ENCODE assay signal across 12 cellular contexts in genomic region chr7:115005942-115006341, GRCh38.
DNase-seq lines count a peak whose midpoint lies in the region; ATAC-seq, FAIRE-seq and TF ChIP-seq lines count a peak whose summit lies in the region.
"Had no signal": no experiment of that assay in that cellular context is flagged by ENCODE, and none has a peak within 500 bp of the region (broad histone marks: within the 10 kb centered on the region; RNA-seq: fewer than 3 reads in every experiment).

No MANE protein-coding gene starts in this region.

- WGBS in testis, 2 donors: 90 to 92% methylated on average over 5 of the region's 5 CpGs

- FAIRE-seq in GM12891 (lab: Jason Lieb, UNC): no peak
- FAIRE-seq: GM19239, K562 had no signal

- H3K27ac Mint-ChIP-seq in neural progenitor cell: no peak overlapping the region

- peaks cover 13% of the 10 kb centered on the region; the same call in 1 of the 2 replicates for H3K36me3 ChIP-seq in DND-41 (ENCODE audit: insufficient read depth, low read length)
- no peaks in the 10 kb centered on the region for H3K36me3 ChIP-seq in effector memory CD4-positive, alpha-beta T cell (ENCODE audit: control insufficient read depth, insufficient read depth, low read length)
- H3K36me3 ChIP-seq in neural progenitor cell: no peaks in the 10 kb centered on the region
- H3K36me3 ChIP-seq in testis (ENCODE audit: low read depth, missing control alignments): no peaks in the 10 kb centered on the region

- H3K4me3 ChIP-seq in DND-41 (ENCODE audit: low read depth in 1 of 2, low read length in 2 of 2) (no peak overlapping the region), neural progenitor cell (no peak overlapping the region), testis (no peak overlapping the region)
- peak overlapping the region; percentile 0 for H3K4me3 ChIP-seq in effector memory CD4-positive, alpha-beta T cell (ENCODE audit: insufficient read depth, low read depth, low read length, poor library complexity, severe bottlenecking)
- H3K4me3 ChIP-seq: K562 had no signal

- H3K9me3 ChIP-seq in DND-41 (ENCODE audit: insufficient read depth, low read length, severe bottlenecking) (no peaks in the 10 kb centered on the region), neural progenitor cell (ENCODE audit: low read depth) (no peaks in the 10 kb centered on the region), testis (no peaks in the 10 kb centered on the region)
- no peaks in the 10 kb centered on the region for H3K9me3 ChIP-seq in effector memory CD4-positive, alpha-beta T cell (ENCODE audit: control insufficient read depth, low read length)

- intact Hi-C loops in testis (cut with DNase I; ENCODE audit: low total_unique reads): no loop called here

- DNase-seq in DND-41 (no peak), LoVo (ENCODE audit: low spot score) (peak; percentile 22), neural progenitor cell (ENCODE audit: low spot score) (peak; percentile 46), GM12891 (ENCODE audit: insufficient read length, low spot score) (no peak), NCI-H2227 treated with DMSO at 0.1 percent for 48 hours (lab: John Stamatoyannopoulos, UW) (no peak), testis (no peak)
- DNase-seq in effector memory CD4-positive, alpha-beta T cell: no peak
- DNase-seq: activated CD8-positive, alpha-beta memory T cell treated with anti-CD3 and anti-CD28 coated beads, Interleukin-2, amount 50 U/mL, for 48 hours; NCI-H2029 treated with DMSO at 0.1 percent for 48 hours; stimulated activated CD4-positive, alpha-beta T cell treated with anti-CD3 and anti-CD28 coated beads, Interleukin-4, amount 100 ng/mL, for 4 hours had no signal

- H3K4me1 ChIP-seq in DND-41 (ENCODE audit: insufficient read depth, low read length): peaks cover 64% of the 10 kb centered on the region
- peaks cover 54% of the 10 kb centered on the region for H3K4me1 ChIP-seq in effector memory CD4-positive, alpha-beta T cell (ENCODE audit: control insufficient read depth, insufficient read depth, low read length, poor library complexity, severe bottlenecking)
- H3K4me1 ChIP-seq in neural progenitor cell: peaks cover 28% of the 10 kb centered on the region
- H3K4me1 ChIP-seq in testis: peaks cover 12% of the 10 kb centered on the region

- TF ChIP-seq POLR2A in GM12891 (IDR thresholded peaks at IDR 0.05; ENCODE audit: low read depth, low read length) (no peak), testis (IDR thresholded peaks at IDR 0.05) (no peak)

- no peaks in the 10 kb centered on the region for H3F3A ChIP-seq in neural progenitor cell (ENCODE audit: low read depth)

- no peak for ATAC-seq in DND-41 (ENCODE audit: insufficient read depth, low read depth)
- ATAC-seq: K562 had no signal

- H3K4me2 ChIP-seq in DND-41 (ENCODE audit: insufficient read depth, low read length): 0 out of 2 replicates have a peak overlapping the region, but pooled peaks have one; percentile 15
- H3K4me2 ChIP-seq in neural progenitor cell: no peak overlapping the region

- no peaks in the 10 kb centered on the region for H3K27me3 Mint-ChIP-seq in neural progenitor cell (ENCODE audit: insufficient read depth, low read depth)

- no peaks in the 10 kb centered on the region for H3K27me3 ChIP-seq in DND-41 (ENCODE audit: insufficient read depth, low read length, poor library complexity)
- H3K27me3 ChIP-seq in effector memory CD4-positive, alpha-beta T cell (replicated peaks; ENCODE audit: control insufficient read depth, insufficient read depth, low read length, poor library complexity, severe bottlenecking): no peaks in the 10 kb centered on the region
- peaks cover 12% of the 10 kb centered on the region for H3K27me3 ChIP-seq in neural progenitor cell
- H3K27me3 ChIP-seq in testis: no peaks in the 10 kb centered on the region

- H4K20me1 ChIP-seq in DND-41 (ENCODE audit: insufficient read depth, low read length): no peaks in the 10 kb centered on the region
- no peaks in the 10 kb centered on the region for H4K20me1 ChIP-seq in neural progenitor cell (ENCODE audit: low read depth)

- H3K9ac ChIP-seq in DND-41 (ENCODE audit: low read depth, low read length) (no peak overlapping the region), neural progenitor cell (no peak overlapping the region)

- H3K36me3 Mint-ChIP-seq in neural progenitor cell: no peaks in the 10 kb centered on the region

- H3K4me3 Mint-ChIP-seq in neural progenitor cell: no peak overlapping the region

- H2AFZ ChIP-seq in DND-41 (ENCODE audit: low read depth, low read length) (no peak overlapping the region), neural progenitor cell (replicated peaks) (no peak overlapping the region)

- no peak for TF ChIP-seq CTCF in DND-41 (IDR thresholded peaks at IDR 0.05; ENCODE audit: borderline replicate concordance, extremely low read depth, low read length, poor library complexity, severe bottlenecking)
- TF ChIP-seq CTCF in neural progenitor cell (IDR thresholded peaks at IDR 0.05): no peak
- TF ChIP-seq CTCF in testis (IDR thresholded peaks at IDR 0.05): no peak

- H3K79me2 ChIP-seq in DND-41 (ENCODE audit: insufficient read depth, low read length): peaks cover 17% of the 10 kb centered on the region
- H3K79me2 ChIP-seq in neural progenitor cell (ENCODE audit: low read depth): no peaks in the 10 kb centered on the region

- no peaks in the 10 kb centered on the region for H3K9me3 Mint-ChIP-seq in neural progenitor cell

- peaks cover 49% of the 10 kb centered on the region for H3K4me1 Mint-ChIP-seq in neural progenitor cell

- H3K27ac ChIP-seq in DND-41 (ENCODE audit: low read length) (peak overlapping the region; percentile 53), neural progenitor cell (no peak overlapping the region), testis (no peak overlapping the region)
- peak overlapping the region; percentile 47 for H3K27ac ChIP-seq in effector memory CD4-positive, alpha-beta T cell (ENCODE audit: insufficient read depth, low read length, poor library complexity, severe bottlenecking)

TF ChIP-seq in GM12891, 5 proteins besides CTCF, POLR2A, EP300 and RAD21:
- TF ChIP-seq POLR2AphosphoS5 (IDR thresholded peaks at IDR 0.05; ENCODE audit: low read depth, low read length) (no peak), PAX5 (IDR thresholded peaks at IDR 0.05; ENCODE audit: insufficient read depth, low read length, severe bottlenecking) (no peak), TAF1 (IDR thresholded peaks at IDR 0.05; ENCODE audit: low read depth, low read length) (no peak)
TF ChIP-seq in GM12891: peak in this region for 0.

Comparison
In these comparisons a context has a peak if more than half of its experiments do, and no peak if none do; other contexts are left out.
1. DNase-seq: peak in LoVo (single experiment) and neural progenitor cell (single experiment); none in DND-41 (single experiment), effector memory CD4-positive, alpha-beta T cell (0 of 3), GM12891 (single experiment), NCI-H2227 treated with DMSO at 0.1 percent for 48 hours (single experiment) and testis (single experiment).
2. H3K27ac ChIP-seq: peak in DND-41 (single experiment) and effector memory CD4-positive, alpha-beta T cell (single experiment); none in neural progenitor cell (single experiment) and testis (0 of 2).